16 cellular contexts compared by ENCODE assay signal in genomic region chr10:49182776-49183175, GRCh38. TPM values are rescaled to one million over a fixed set of nuclear protein-coding genes. Genes with fewer than 3 reads are reported as not detected.
DNase-seq lines count a peak whose midpoint lies in the region; ATAC-seq, FAIRE-seq and TF ChIP-seq lines count a peak whose summit lies in the region.
"Had no signal": no experiment of that assay in that cellular context is flagged by ENCODE, and none has a peak within 500 bp of the region (broad histone marks: within the 10 kb centered on the region; RNA-seq: fewer than 3 reads in every experiment).

No MANE protein-coding gene starts in this region.

- in situ Hi-C loops in HepG2 (cut with HindIII; ENCODE audit: extremely low pct_ligation_motif_present, low pct_unique_long_range_greater_than_20kb), result no loop called here

- peaks cover 63% of the 10 kb centered on the region for H3K4me1 Mint-ChIP-seq in activated T-cell treated with anti-CD3 and anti-CD28 coated beads, Interleukin-2, amount 50 U/mL, for 24 hours (ENCODE audit: low read depth)
- peaks cover 42 to 60% (median 58%) of the 10 kb centered on the region in 3 donors for H3K4me1 Mint-ChIP-seq in CD8-positive, alpha-beta memory T cell
- H3K4me1 Mint-ChIP-seq in activated T-helper 1 cell treated with anti-CD3 and anti-CD28 coated beads, Interleukin-12 subunit alpha, Interleukin-12 subunit beta, Interleukin-2, Interleukin-4 antibody, amounts not matched to agents 30 ng/mL and 10 ng/mL and 1 ng/mL, durations not matched to agents 14 hours and 24 hours and 36 hours (ENCODE audit: low read depth), result peaks cover 71% of the 10 kb centered on the region
- H3K4me1 Mint-ChIP-seq in natural killer cell, result peaks cover 77 to 80% of the 10 kb centered on the region in 2 donors

- H3K9me3 Mint-ChIP-seq in activated T-cell treated with anti-CD3 and anti-CD28 coated beads, Interleukin-2, amount 50 U/mL, for 24 hours, result no peaks in the 10 kb centered on the region
- H3K9me3 Mint-ChIP-seq in CD8-positive, alpha-beta memory T cell, result no peaks in the 10 kb centered on the region
- H3K9me3 Mint-ChIP-seq in activated T-helper 1 cell treated with anti-CD3 and anti-CD28 coated beads, Interleukin-12 subunit alpha, Interleukin-12 subunit beta, Interleukin-2, Interleukin-4 antibody, amounts not matched to agents 30 ng/mL and 10 ng/mL and 1 ng/mL, durations not matched to agents 14 hours and 24 hours and 36 hours, result no peaks in the 10 kb centered on the region
- H3K9me3 Mint-ChIP-seq in natural killer cell, result no peaks in the 10 kb centered on the region

- H3K4me1 ChIP-seq in CD8-positive, alpha-beta memory T cell (ENCODE audit: insufficient read depth, low read length), result peaks cover 3% of the 10 kb centered on the region
- H3K4me1 ChIP-seq in HepG2 (ENCODE audit: insufficient read depth, low read length), result no peaks in the 10 kb centered on the region
- H3K4me1 ChIP-seq: A549, HAP-1 had no signal

- WGBS in HepG2 (ENCODE audit: low lambda C conversion rate), result 15% methylated on average over 4 of the region's 4 CpGs

- no TSS peak for BruUV-seq in HepG2 (replicated peaks; lab: Mats Ljungman, UMichigan)

- no peak for TF ChIP-seq EP300 in HepG2 (IDR thresholded peaks at IDR 0.05; ENCODE audit: low read depth in 2 of 2, low read length in 2 of 2)
- TF ChIP-seq EP300 in HepG2 (CRISPR knock-in tag; IDR thresholded peaks at IDR 0.05; ENCODE audit: borderline replicate concordance), result no peak

- no peak for TF ChIP-seq RAD21 in HepG2 (CRISPR knock-in tag; IDR thresholded peaks at IDR 0.05)

- no peak overlapping the region for H3K4me3 ChIP-seq in CD8-positive, alpha-beta memory T cell (ENCODE audit: low read length)
- no peak overlapping the region for H3K4me3 ChIP-seq in HepG2 (replicated peaks in 1 of 3; ENCODE audit: insufficient read depth in 1 of 3, low read depth in 2 of 3, low read length in 3 of 3)
- H3K4me3 ChIP-seq: A549, HAP-1 had no signal

- intact Hi-C loops in activated T-helper 1 cell treated with anti-CD3 and anti-CD28 coated beads, Interleukin-12 subunit alpha, Interleukin-12 subunit beta, Interleukin-2, Interleukin-4 antibody, amounts not matched to agents 30 ng/mL and 10 ng/mL and 1 ng/mL, durations not matched to agents 14 hours and 24 hours and 36 hours (cut with micrococcal nuclease), result loop anchor here (1.0 kb wide), 2 partner anchors 9 to 18 kb away; no protein-coding TSS in a partner anchor
- intact Hi-C loops in natural killer cell (cut with micrococcal nuclease), result loop anchor here (5.0 kb wide), 1 partner anchor 70 kb away; no protein-coding TSS in a partner anchor
- intact Hi-C loops in posterior cingulate gyrus (cut with DNase I), result no loop called here
- intact Hi-C loops in HepG2 (cut with micrococcal nuclease; ENCODE audit: unreplicated experiment), result no loop called here

- no peak overlapping the region for H3K9ac ChIP-seq in HepG2 (ENCODE audit: insufficient read depth, low read depth, low read length)

- H3K36me3 ChIP-seq in CD8-positive, alpha-beta memory T cell (ENCODE audit: insufficient read depth, low read length), result no peaks in the 10 kb centered on the region
- H3K36me3 ChIP-seq in HepG2 (replicated peaks in 1 of 2; ENCODE audit: control insufficient read depth in 1 of 2, insufficient read depth in 2 of 2, low read length in 2 of 2), result no peaks in the 10 kb centered on the region
- H3K36me3 ChIP-seq: HAP-1 had no signal

- H4K20me1 ChIP-seq in HepG2 (ENCODE audit: insufficient read depth, low read length), result no peaks in the 10 kb centered on the region

- TF ChIP-seq CTCF in natural killer cell (IDR thresholded peaks at IDR 0.05) (no peak), HepG2 (CRISPR knock-in tag; IDR thresholded peaks at IDR 0.05) (no peak)

- no peak overlapping the region for H3K4me2 ChIP-seq in HepG2 (ENCODE audit: low read depth, low read length)
- H3K4me2 ChIP-seq: A549 had no signal

- peak overlapping the region; percentile 43 for H3K27ac ChIP-seq in CD8-positive, alpha-beta memory T cell (ENCODE audit: low read depth, low read length)
- no peak overlapping the region for H3K27ac ChIP-seq in HepG2 (ENCODE audit: extremely low read length, insufficient read depth, low read length)
- H3K27ac ChIP-seq: A549 had no signal

- no peak for TF ChIP-seq POLR2A in HepG2 (IDR thresholded peaks at IDR 0.05; ENCODE audit: insufficient read depth in 1 of 2, low read depth in 2 of 2, low read length in 2 of 2)

- H3K4me3 Mint-ChIP-seq in activated T-cell treated with anti-CD3 and anti-CD28 coated beads, Interleukin-2, amount 50 U/mL, for 24 hours, result peak overlapping the region; percentile 8
- no peak overlapping the region for H3K4me3 Mint-ChIP-seq in CD8-positive, alpha-beta memory T cell
- no peak overlapping the region for H3K4me3 Mint-ChIP-seq in activated T-helper 1 cell treated with anti-CD3 and anti-CD28 coated beads, Interleukin-12 subunit alpha, Interleukin-12 subunit beta, Interleukin-2, Interleukin-4 antibody, amounts not matched to agents 30 ng/mL and 10 ng/mL and 1 ng/mL, durations not matched to agents 14 hours and 24 hours and 36 hours
- peak overlapping the region; percentile 53 for H3K4me3 Mint-ChIP-seq in natural killer cell
- H3K4me3 Mint-ChIP-seq: CD14-positive monocyte had no signal

- no peak for DNase-seq in activated T-cell treated with anti-CD3 and anti-CD28 coated beads, Interleukin-2, amount 50 U/mL, for 24 hours
- DNase-seq in activated T-cell treated with anti-CD3 and anti-CD28 coated beads for 4 hours, result no peak
- no peak for DNase-seq in CD8-positive, alpha-beta memory T cell
- no peak for DNase-seq in activated T-helper 1 cell treated with anti-CD3 and anti-CD28 coated beads, Interleukin-12 subunit alpha, Interleukin-12 subunit beta, Interleukin-2, Interleukin-4 antibody, amounts not matched to agents 30 ng/mL and 10 ng/mL and 1 ng/mL, durations not matched to agents 14 hours and 24 hours and 36 hours (ENCODE audit: low spot score)
- no peak for DNase-seq in natural killer cell
- no peak for DNase-seq in posterior cingulate gyrus
- no peak for DNase-seq in HepG2 (ENCODE audit: low spot score)
- DNase-seq in activated gamma-delta T cell (lab: John Stamatoyannopoulos, UW), result no peak
- DNase-seq: Calu3, NCI-H1436 treated with DMSO at 0.1 percent for 48 hours, NCI-H2081, NCI-H524 had no signal

- ATAC-seq in natural killer cell (no peak), HepG2 (no peak)
- ATAC-seq: A549 had no signal

- no peaks in the 10 kb centered on the region for H3K9me3 ChIP-seq in CD8-positive, alpha-beta memory T cell (ENCODE audit: low read length)
- no peaks in the 10 kb centered on the region for H3K9me3 ChIP-seq in HepG2 (ENCODE audit: low read length)
- H3K9me3 ChIP-seq: A549, HAP-1 had no signal

- POLR2A ChIA-PET in CD8-positive, alpha-beta memory T cell (lab: Charles Lee), result no interaction called here
- POLR2A ChIA-PET in HepG2 (lab: Yijun Ruan, JAX), result no interaction called here

- H3K36me3 Mint-ChIP-seq in activated T-cell treated with anti-CD3 and anti-CD28 coated beads, Interleukin-2, amount 50 U/mL, for 24 hours (ENCODE audit: low read depth), result peaks cover 16% of the 10 kb centered on the region
- H3K36me3 Mint-ChIP-seq in CD8-positive, alpha-beta memory T cell, result no peaks in the 10 kb centered on the region
- H3K36me3 Mint-ChIP-seq in activated T-helper 1 cell treated with anti-CD3 and anti-CD28 coated beads, Interleukin-12 subunit alpha, Interleukin-12 subunit beta, Interleukin-2, Interleukin-4 antibody, amounts not matched to agents 30 ng/mL and 10 ng/mL and 1 ng/mL, durations not matched to agents 14 hours and 24 hours and 36 hours (ENCODE audit: low read depth), result peaks cover 10% of the 10 kb centered on the region
- no peaks in the 10 kb centered on the region for H3K36me3 Mint-ChIP-seq in natural killer cell

- H3K27me3 ChIP-seq in CD8-positive, alpha-beta memory T cell (ENCODE audit: insufficient read depth, low read length, poor library complexity, severe bottlenecking), result no peaks in the 10 kb centered on the region
- H3K27me3 ChIP-seq in HepG2 (ENCODE audit: control insufficient read depth in 1 of 2, insufficient read depth in 2 of 2, low read length in 2 of 2), result peaks cover 0 to 15% of the 10 kb centered on the region in 2 experiments; a peak in 3 of 5 replicates

- no peaks in the 10 kb centered on the region for H3K79me2 ChIP-seq in HepG2 (ENCODE audit: insufficient read depth, low read length)

- CTCF ChIA-PET in CD8-positive, alpha-beta memory T cell (lab: Charles Lee), result interaction anchor here (1.1 kb wide), 1 partner anchor 22 kb away, joined by 3 read pairs; no protein-coding TSS in a partner anchor
- CTCF ChIA-PET in HepG2 (lab: Yijun Ruan, JAX; ENCODE audit: low intra/inter-chr PET ratio, low total read pairs), result no interaction called here

- H3K27me3 Mint-ChIP-seq in activated T-cell treated with anti-CD3 and anti-CD28 coated beads, Interleukin-2, amount 50 U/mL, for 24 hours, result peaks cover 13% of the 10 kb centered on the region
- H3K27me3 Mint-ChIP-seq in CD8-positive, alpha-beta memory T cell, result no peaks in the 10 kb centered on the region
- H3K27me3 Mint-ChIP-seq in activated T-helper 1 cell treated with anti-CD3 and anti-CD28 coated beads, Interleukin-12 subunit alpha, Interleukin-12 subunit beta, Interleukin-2, Interleukin-4 antibody, amounts not matched to agents 30 ng/mL and 10 ng/mL and 1 ng/mL, durations not matched to agents 14 hours and 24 hours and 36 hours (ENCODE audit: insufficient read depth), result peaks cover 8% of the 10 kb centered on the region
- no peaks in the 10 kb centered on the region for H3K27me3 Mint-ChIP-seq in natural killer cell (ENCODE audit: low read depth in 2 of 2)

- H3K27ac Mint-ChIP-seq in activated T-cell treated with anti-CD3 and anti-CD28 coated beads, Interleukin-2, amount 50 U/mL, for 24 hours, result peak overlapping the region; percentile 71
- peak overlapping the region in 3 of 8 donors; percentile 13 to 61 (median 18) for H3K27ac Mint-ChIP-seq in CD8-positive, alpha-beta memory T cell
- peak overlapping the region; percentile 42 for H3K27ac Mint-ChIP-seq in activated T-helper 1 cell treated with anti-CD3 and anti-CD28 coated beads, Interleukin-12 subunit alpha, Interleukin-12 subunit beta, Interleukin-2, Interleukin-4 antibody, amounts not matched to agents 30 ng/mL and 10 ng/mL and 1 ng/mL, durations not matched to agents 14 hours and 24 hours and 36 hours
- peak overlapping the region; percentile 81 to 88 for H3K27ac Mint-ChIP-seq in natural killer cell

- H2AFZ ChIP-seq in HepG2 (ENCODE audit: low read length), result no peak overlapping the region

- no peak for FAIRE-seq in HepG2 (lab: Jason Lieb, UNC)
- FAIRE-seq: A549 had no signal

RNA-seq across cellular contexts. Expression of gene TMEM273, which starts 5.4 kb away (rescaled TPM):
- total RNA-seq in CD8-positive, alpha-beta memory T cell, result 10 to 100 TPM; 58.0 to 60.2 TPM
- 51.7 TPM for polyA plus RNA-seq in CD8-positive, alpha-beta memory T cell
- total RNA-seq in activated T-helper 1 cell treated with anti-CD3 and anti-CD28 coated beads, Interleukin-12 subunit alpha, Interleukin-12 subunit beta, Interleukin-2, Interleukin-4 antibody, amounts not matched to agents 30 ng/mL and 10 ng/mL and 1 ng/mL, durations not matched to agents 14 hours and 24 hours and 36 hours, result 16.2 and 16.7 TPM in 2 replicates
- total RNA-seq in natural killer cell (10 to 100 TPM; 11.6 to 46.3 (median 29.4) TPM), HepG2 (2016; rRNA removed; fragmentation: Illumina TruSeq; extraction: Trizol) (not detected in 2 replicates)
- total RNA-seq in HepG2 (2016; cell fraction: cytosol; rRNA removed; fragmentation: Illumina TruSeq; extraction: Trizol; ENCODE audit: low read depth), result not detected in 2 replicates
- not detected in 2 replicates for total RNA-seq in HepG2 (2016; cell fraction: insoluble cytoplasmic fraction; rRNA removed; fragmentation: Illumina TruSeq; extraction: Trizol)
- not detected in 2 replicates for total RNA-seq in HepG2 (2016; cell fraction: membrane; rRNA removed; fragmentation: Illumina TruSeq; extraction: Trizol)
- total RNA-seq in HepG2 (2016; cell fraction: nucleus; rRNA removed; fragmentation: Illumina TruSeq; extraction: Trizol), result not detected in 2 replicates
- polyA plus RNA-seq in HepG2 (2011; rRNA removed), result not detected in 2 replicates
- not detected in 2 replicates for polyA plus RNA-seq in HepG2 (2011; cell fraction: cytosol; rRNA removed)
- not detected in 2 replicates for polyA plus RNA-seq in HepG2 (2011; cell fraction: nucleus; rRNA removed)
- polyA plus RNA-seq in HepG2 (2012), result not detected in 2 replicates
- polyA plus RNA-seq in HepG2 (2016; cell fraction: cytosol; fragmentation: Illumina TruSeq; extraction: Trizol; ENCODE audit: low read depth), result not detected in 2 replicates
- polyA plus RNA-seq in HepG2 (2016; cell fraction: insoluble cytoplasmic fraction; fragmentation: Illumina TruSeq; extraction: Trizol; ENCODE audit: low read depth), result not detected in 2 replicates
- polyA plus RNA-seq in HepG2 (2016; cell fraction: membrane; fragmentation: Illumina TruSeq; extraction: Trizol; ENCODE audit: low read depth), result not detected in 2 replicates
- polyA plus RNA-seq in HepG2 (2016; cell fraction: nucleus; fragmentation: Illumina TruSeq; extraction: Trizol; ENCODE audit: insufficient read depth, low read depth), result not detected in 2 replicates
- polyA minus RNA-seq in HepG2 (2011; rRNA and poly(A)+ RNA removed; ENCODE audit: low replicate concordance), result not detected in 2 replicates
- not detected in 2 replicates for polyA minus RNA-seq in HepG2 (2011; cell fraction: cytosol; rRNA and poly(A)+ RNA removed)
- not detected in 2 replicates for polyA minus RNA-seq in HepG2 (2011; cell fraction: nucleus; rRNA and poly(A)+ RNA removed)
- total RNA-seq: Calu3, HT1080 had no signal
- polyA plus RNA-seq: A549 had no signal

RNA-seq across cellular contexts. Expression of gene FAM170B, which starts 49.0 kb away (rescaled TPM):
- not detected for total RNA-seq in CD8-positive, alpha-beta memory T cell
- polyA plus RNA-seq in CD8-positive, alpha-beta memory T cell, result not detected
- not detected in 2 replicates for total RNA-seq in activated T-helper 1 cell treated with anti-CD3 and anti-CD28 coated beads, Interleukin-12 subunit alpha, Interleukin-12 subunit beta, Interleukin-2, Interleukin-4 antibody, amounts not matched to agents 30 ng/mL and 10 ng/mL and 1 ng/mL, durations not matched to agents 14 hours and 24 hours and 36 hours
- total RNA-seq in natural killer cell (not detected), HepG2 (2016; rRNA removed; fragmentation: Illumina TruSeq; extraction: Trizol) (not detected in 2 replicates)
- total RNA-seq in HepG2 (2016; cell fraction: cytosol; rRNA removed; fragmentation: Illumina TruSeq; extraction: Trizol; ENCODE audit: low read depth), result not detected in 2 replicates
- total RNA-seq in HepG2 (2016; cell fraction: insoluble cytoplasmic fraction; rRNA removed; fragmentation: Illumina TruSeq; extraction: Trizol), result not detected in 2 replicates
- not detected in 2 replicates for total RNA-seq in HepG2 (2016; cell fraction: membrane; rRNA removed; fragmentation: Illumina TruSeq; extraction: Trizol)
- not detected in 2 replicates for total RNA-seq in HepG2 (2016; cell fraction: nucleus; rRNA removed; fragmentation: Illumina TruSeq; extraction: Trizol)
- not detected in 2 replicates for polyA plus RNA-seq in HepG2 (2011; rRNA removed)
- not detected in 2 replicates for polyA plus RNA-seq in HepG2 (2011; cell fraction: cytosol; rRNA removed)
- polyA plus RNA-seq in HepG2 (2011; cell fraction: nucleus; rRNA removed), result not detected in 2 replicates
- not detected in 2 replicates for polyA plus RNA-seq in HepG2 (2012)
- not detected in 2 replicates for polyA plus RNA-seq in HepG2 (2016; cell fraction: cytosol; fragmentation: Illumina TruSeq; extraction: Trizol; ENCODE audit: low read depth)
- polyA plus RNA-seq in HepG2 (2016; cell fraction: insoluble cytoplasmic fraction; fragmentation: Illumina TruSeq; extraction: Trizol; ENCODE audit: low read depth), result not detected in 2 replicates
- not detected in 2 replicates for polyA plus RNA-seq in HepG2 (2016; cell fraction: membrane; fragmentation: Illumina TruSeq; extraction: Trizol; ENCODE audit: low read depth)
- polyA plus RNA-seq in HepG2 (2016; cell fraction: nucleus; fragmentation: Illumina TruSeq; extraction: Trizol; ENCODE audit: insufficient read depth, low read depth), result not detected in 2 replicates
- not detected in 2 replicates for polyA minus RNA-seq in HepG2 (2011; rRNA and poly(A)+ RNA removed; ENCODE audit: low replicate concordance)
- not detected in 2 replicates for polyA minus RNA-seq in HepG2 (2011; cell fraction: cytosol; rRNA and poly(A)+ RNA removed)
- not detected in 2 replicates for polyA minus RNA-seq in HepG2 (2011; cell fraction: nucleus; rRNA and poly(A)+ RNA removed)
- total RNA-seq: Calu3, HT1080 had no signal
- polyA plus RNA-seq: A549, CD14-positive monocyte had no signal

Comparison
In these comparisons a context has a peak if more than half of its experiments do, and no peak if none do; other contexts are left out.
1. H3K4me3 Mint-ChIP-seq: peak in activated T-cell treated with anti-CD3 and anti-CD28 coated beads, Interleukin-2, amount 50 U/mL, for 24 hours (single experiment) and natural killer cell (single experiment); none in CD8-positive, alpha-beta memory T cell (0 of 7) and activated T-helper 1 cell treated with anti-CD3 and anti-CD28 coated beads, Interleukin-12 subunit alpha, Interleukin-12 subunit beta, Interleukin-2, Interleukin-4 antibody, amounts not matched to agents 30 ng/mL and 10 ng/mL and 1 ng/mL, durations not matched to agents 14 hours and 24 hours and 36 hours (single experiment).
2. RNA of gene TMEM273, which starts 5.4 kb away (total RNA-seq): 58.0 to 60.2 TPM in CD8-positive, alpha-beta memory T cell, 11.6 to 46.3 TPM in natural killer cell and 16.2 to 16.7 TPM in activated T-helper 1 cell treated with anti-CD3 and anti-CD28 coated beads, Interleukin-12 subunit alpha, Interleukin-12 subunit beta, Interleukin-2, Interleukin-4 antibody, amounts not matched to agents 30 ng/mL and 10 ng/mL and 1 ng/mL, durations not matched to agents 14 hours and 24 hours and 36 hours; not detected in HepG2; every median in the first group is over 10 times any median in the second.
3. intact Hi-C loops: an anchor here in activated T-helper 1 cell treated with anti-CD3 and anti-CD28 coated beads, Interleukin-12 subunit alpha, Interleukin-12 subunit beta, Interleukin-2, Interleukin-4 antibody, amounts not matched to agents 30 ng/mL and 10 ng/mL and 1 ng/mL, durations not matched to agents 14 hours and 24 hours and 36 hours (1.0 kb wide) and natural killer cell (5.0 kb wide); none called in posterior cingulate gyrus and HepG2.